26 cellular contexts compared by ENCODE assay signal in genomic region chr1:118290046-118290445, GRCh38.
DNase-seq lines count a peak whose midpoint lies in the region; ATAC-seq and TF ChIP-seq lines count a peak whose summit lies in the region.
"Had no signal": no experiment of that assay in that cellular context is flagged by ENCODE, and none has a peak within 500 bp of the region (broad histone marks: within the 10 kb centered on the region; RNA-seq: fewer than 3 reads in every experiment).

No MANE protein-coding gene starts in this region.

- H3K4me3 Mint-ChIP-seq in CD4-positive, alpha-beta memory T cell: no peak overlapping the region
- H3K4me3 Mint-ChIP-seq: B cell; CD8-positive, alpha-beta memory T cell had no signal

- peaks cover 24% of the 10 kb centered on the region for H3K4me1 ChIP-seq in SJCRH30
- peaks cover 11% of the 10 kb centered on the region for H3K4me1 ChIP-seq in right cardiac atrium (ENCODE audit: control insufficient read depth, insufficient read depth, low read length)
- peaks cover 40 to 43% of the 10 kb centered on the region in 2 donors for H3K4me1 ChIP-seq in gastrocnemius medialis
- H3K4me1 ChIP-seq in CD4-positive, alpha-beta memory T cell (ENCODE audit: insufficient read depth, low read length): no peaks in the 10 kb centered on the region
- H3K4me1 ChIP-seq in suprapubic skin: no peaks in the 10 kb centered on the region

- H3K27me3 Mint-ChIP-seq in CD4-positive, alpha-beta memory T cell: no peaks in the 10 kb centered on the region
- H3K27me3 Mint-ChIP-seq: B cell; CD8-positive, alpha-beta memory T cell had no signal

- in situ Hi-C loops in gastrocnemius medialis (cut with MboI; ENCODE audit: low sequenced_read_pairs in 4 of 4): loop anchor here in 2 of 4 donors (5.0 to 25.0 kb wide), 2 partner anchors 672 to 697 kb away; partner anchors contain the start of gene TBX15 (in 1 of the 2)

- H3K4me3 ChIP-seq in SJCRH30 (no peak overlapping the region), WERI-Rb-1 (ENCODE audit: low read depth, low read length) (no peak overlapping the region), right cardiac atrium (ENCODE audit: low read length) (no peak overlapping the region), gastrocnemius medialis (no peak overlapping the region), suprapubic skin (no peak overlapping the region)
- H3K4me3 ChIP-seq in CD4-positive, alpha-beta memory T cell (ENCODE audit: low read length in 2 of 2): no peak overlapping the region
- H3K4me3 ChIP-seq: GM12878, MG63 had no signal

- TF ChIP-seq CTCF in WERI-Rb-1 (IDR thresholded peaks at IDR 0.05; ENCODE audit: low read depth, low read length) (no peak), gastrocnemius medialis (IDR thresholded peaks at IDR 0.05 in 4 of 5, conservative IDR thresholded peaks at IDR 0.05 in 1 of 5) (no peak), suprapubic skin (IDR thresholded peaks at IDR 0.05) (no peak)

- H3K9me3 Mint-ChIP-seq in CD4-positive, alpha-beta memory T cell: peaks cover 0 to 5% (median under 1%) of the 10 kb centered on the region in 8 donors

- ATAC-seq in right cardiac atrium (peak in 1 of 2 donors; percentile 77), gastrocnemius medialis (peak; percentile 68 to 74), GM19035 (IDR thresholded peaks at IDR 0.05; ENCODE audit: unreplicated experiment) (no peak)
- ATAC-seq: GM12878, Panc1 had no signal

- H3K27ac Mint-ChIP-seq in CD4-positive, alpha-beta memory T cell: no peak overlapping the region
- H3K27ac Mint-ChIP-seq: B cell; CD8-positive, alpha-beta memory T cell had no signal

- CTCF ChIA-PET in CD4-positive, alpha-beta memory T cell (lab: Charles Lee; ENCODE audit: partially characterized antibody): no interaction called here

- H3K27me3 ChIP-seq in SJCRH30 (no peaks in the 10 kb centered on the region), WERI-Rb-1 (ENCODE audit: insufficient read depth, low read depth, severe bottlenecking) (no peaks in the 10 kb centered on the region), right cardiac atrium (ENCODE audit: control insufficient read depth, insufficient read depth) (no peaks in the 10 kb centered on the region), gastrocnemius medialis (no peaks in the 10 kb centered on the region), suprapubic skin (no peaks in the 10 kb centered on the region)
- no peaks in the 10 kb centered on the region for H3K27me3 ChIP-seq in CD4-positive, alpha-beta memory T cell (ENCODE audit: insufficient read depth, low read length)
- H3K27me3 ChIP-seq: MG63 had no signal

- H3K9me3 ChIP-seq in SJCRH30 (replicated peaks) (peaks cover 3% of the 10 kb centered on the region; the same call in 1 of the 2 replicates), WERI-Rb-1 (ENCODE audit: severe bottlenecking) (no peaks in the 10 kb centered on the region), right cardiac atrium (ENCODE audit: control insufficient read depth, low read length) (no peaks in the 10 kb centered on the region), gastrocnemius medialis (no peaks in the 10 kb centered on the region), suprapubic skin (no peaks in the 10 kb centered on the region)
- H3K9me3 ChIP-seq in CD4-positive, alpha-beta memory T cell (ENCODE audit: control insufficient read depth in 1 of 2, low read length in 2 of 2): no peaks in the 10 kb centered on the region
- H3K9me3 ChIP-seq: MG63 had no signal

- 60% methylated on average over 4 of the region's 4 CpGs for WGBS in right cardiac atrium
- WGBS in suprapubic skin: 77% methylated on average over 4 of the region's 4 CpGs

- H3K36me3 ChIP-seq in SJCRH30: no peaks in the 10 kb centered on the region
- no peaks in the 10 kb centered on the region for H3K36me3 ChIP-seq in WERI-Rb-1
- H3K36me3 ChIP-seq in gastrocnemius medialis: no peaks in the 10 kb centered on the region
- H3K36me3 ChIP-seq in CD4-positive, alpha-beta memory T cell (ENCODE audit: insufficient read depth, low read length): no peaks in the 10 kb centered on the region
- H3K36me3 ChIP-seq in suprapubic skin: no peaks in the 10 kb centered on the region
- H3K36me3 ChIP-seq: MG63 had no signal

- intact Hi-C loops in right cardiac atrium (cut with DNase I) (no loop called here), gastrocnemius medialis (cut with DNase I; ENCODE audit: low total_unique reads) (loop anchor here (1.0 to 10.0 kb wide), 4 partner anchors 11 to 673 kb away; no protein-coding TSS in a partner anchor)
- intact Hi-C loops in CD4-positive, alpha-beta memory T cell (cut with micrococcal nuclease): no loop called here

- DNase-seq in SJCRH30: peak in 1 of 2 experiments; percentile 32
- peak; percentile 46 for DNase-seq in WERI-Rb-1
- peak; percentile 33 to 37 (median 35) for DNase-seq in right cardiac atrium
- peak; percentile 91 to 97 for DNase-seq in gastrocnemius medialis
- no peak for DNase-seq in CD4-positive, alpha-beta memory T cell
- no peak for DNase-seq in suprapubic skin (ENCODE audit: low spot score in 2 of 2)
- no peak for DNase-seq in stimulated activated naive CD4-positive, alpha-beta T cell treated with Interleukin-2 at 50 U/mL for 16 hours (lab: John Stamatoyannopoulos, UW)
- DNase-seq: CD8-positive, alpha-beta memory T cell; DMS 273 treated with DMSO at 0.1 percent for 48 hours; DMS79; EL; GDM1; IMR-90; KG1; MG63; NCI-H1105 treated with DMSO at 0.1 percent for 48 hours; NCI-H2029; NCI-H2227 treated with DMSO at 0.1 percent for 48 hours; NCI-H526 treated with DMSO at 0.1 percent for 48 hours; SIG-M5 had no signal

- POLR2A ChIA-PET in CD4-positive, alpha-beta memory T cell (lab: Charles Lee; ENCODE audit: partially characterized antibody): no interaction called here

- no peaks in the 10 kb centered on the region for H3K36me3 Mint-ChIP-seq in CD4-positive, alpha-beta memory T cell
- H3K36me3 Mint-ChIP-seq: CD8-positive, alpha-beta memory T cell had no signal

- peak in 1 of 2 donors; percentile 11 for TF ChIP-seq POLR2A in gastrocnemius medialis (IDR thresholded peaks at IDR 0.05)
- TF ChIP-seq POLR2A in suprapubic skin (IDR thresholded peaks at IDR 0.05): no peak

- no peak for TF ChIP-seq EP300 in suprapubic skin (IDR thresholded peaks at IDR 0.05)

- H3K27ac ChIP-seq in SJCRH30: peak overlapping the region; percentile 26
- H3K27ac ChIP-seq in WERI-Rb-1: no peak overlapping the region
- no peak overlapping the region for H3K27ac ChIP-seq in right cardiac atrium (ENCODE audit: low read length)
- peak overlapping the region; percentile 93 to 99 (median 96) for H3K27ac ChIP-seq in gastrocnemius medialis
- H3K27ac ChIP-seq in CD4-positive, alpha-beta memory T cell (ENCODE audit: low read depth, low read length): no peak overlapping the region
- no peak overlapping the region for H3K27ac ChIP-seq in suprapubic skin
- H3K27ac ChIP-seq: C4-2B, RWPE1 had no signal

- H3K4me1 Mint-ChIP-seq in CD4-positive, alpha-beta memory T cell: no peaks in the 10 kb centered on the region
- H3K4me1 Mint-ChIP-seq: B cell; CD8-positive, alpha-beta memory T cell had no signal

Comparison
In these comparisons a context has a peak if more than half of its experiments do, and no peak if none do; other contexts are left out.
1. DNase-seq: peak in WERI-Rb-1 (single experiment), right cardiac atrium (3 of 3) and gastrocnemius medialis (2 of 2); none in CD4-positive, alpha-beta memory T cell (0 of 5), suprapubic skin (0 of 2) and stimulated activated naive CD4-positive, alpha-beta T cell treated with Interleukin-2 at 50 U/mL for 16 hours (single experiment).
2. H3K27ac ChIP-seq: peak in SJCRH30 (single experiment) and gastrocnemius medialis (4 of 4); none in WERI-Rb-1 (single experiment), right cardiac atrium (single experiment), CD4-positive, alpha-beta memory T cell (single experiment) and suprapubic skin (single experiment).